9 cellular contexts compared by ENCODE assay signal in the genomic region with DNA sequence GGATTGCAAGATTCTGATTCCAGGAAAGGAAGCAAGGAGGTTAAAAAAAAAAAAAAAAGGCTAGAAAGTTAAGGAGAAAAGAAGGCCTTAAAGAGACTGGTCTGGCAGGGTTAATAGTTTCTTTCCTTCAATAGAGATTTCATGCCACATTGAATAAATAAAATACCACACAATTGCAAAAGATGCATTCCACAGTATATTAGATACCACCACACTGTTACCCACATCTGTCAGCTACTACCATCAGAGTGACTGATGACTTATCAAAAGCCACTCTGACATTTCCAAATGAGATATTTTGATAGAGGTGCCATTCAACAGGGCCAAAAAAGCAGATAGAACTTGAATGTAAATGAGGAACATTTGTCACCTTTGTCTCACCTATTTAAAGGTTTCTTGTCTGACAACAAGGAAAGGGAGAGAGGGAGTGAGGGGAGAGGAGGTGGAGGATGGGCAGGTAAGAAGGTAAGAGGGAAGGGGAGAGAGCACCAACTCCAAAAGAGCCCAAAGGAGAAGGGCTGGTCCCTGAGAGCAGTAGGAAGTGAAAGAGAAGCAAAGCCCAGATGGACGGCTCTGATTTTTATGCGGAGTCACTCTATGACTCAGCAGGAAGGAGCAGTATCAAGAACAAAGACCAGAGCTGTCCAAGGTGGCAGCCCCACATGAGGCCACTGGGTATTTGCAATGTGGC. TPM values are rescaled to one million over a fixed set of nuclear protein-coding genes. Genes with fewer than 3 reads are reported as not detected.
DNase-seq lines count a peak whose midpoint lies in the region; ATAC-seq and TF ChIP-seq lines count a peak whose summit lies in the region.
"Had no signal": no experiment of that assay in that cellular context is flagged by ENCODE, and none has a peak within 500 bp of the region (broad histone marks: within the 10 kb centered on the region; RNA-seq: fewer than 3 reads in every experiment).

No MANE protein-coding gene starts in this region.

- no peaks in the 10 kb centered on the region for H3K79me2 ChIP-seq in neural progenitor cell (ENCODE audit: low read depth)

- H3K9me3 ChIP-seq in colonic mucosa (no peaks in the 10 kb centered on the region), neural progenitor cell (ENCODE audit: low read depth) (no peaks in the 10 kb centered on the region)

- no peaks in the 10 kb centered on the region for H3K27me3 ChIP-seq in colonic mucosa
- H3K27me3 ChIP-seq in neural progenitor cell: peaks cover 6% of the 10 kb centered on the region

- ATAC-seq in HG02840 (IDR thresholded peaks at IDR 0.05; ENCODE audit: low FRiP score, unreplicated experiment): no peak

- H3K4me1 Mint-ChIP-seq in neural progenitor cell: peaks cover 44% of the 10 kb centered on the region

- DNase-seq in AG08396 (ENCODE audit: low spot score) (peak; percentile 83), GM12864 (ENCODE audit: low read depth) (peak; percentile 21), NOMO-1 (lab: John Stamatoyannopoulos, UW; ENCODE audit: unreplicated experiment in 2 of 2) (peak; percentile 40 to 79), colonic mucosa (peak; percentile 61), neural progenitor cell (ENCODE audit: low spot score) (peak; percentile 70), GOT3 (lab: John Stamatoyannopoulos, UW) (no peak), mesenteric fat pad (ENCODE audit: low spot score) (no peak)

- H3K9ac ChIP-seq in colonic mucosa (ENCODE audit: low read depth in 2 of 2, low read length in 2 of 2): no peak overlapping the region
- no peak overlapping the region for H3K9ac ChIP-seq in neural progenitor cell

- H3K36me3 Mint-ChIP-seq in neural progenitor cell: no peaks in the 10 kb centered on the region

- H3K9me3 Mint-ChIP-seq in neural progenitor cell: no peaks in the 10 kb centered on the region
- H3K9me3 Mint-ChIP-seq: central memory CD8-positive, alpha-beta T cell had no signal

- H3K4me3 ChIP-seq in GM12864 (ENCODE audit: low read depth, low read length): no peak overlapping the region
- no peak overlapping the region for H3K4me3 ChIP-seq in colonic mucosa
- no peak overlapping the region for H3K4me3 ChIP-seq in neural progenitor cell

- H3K4me3 Mint-ChIP-seq in neural progenitor cell: no peak overlapping the region
- H3K4me3 Mint-ChIP-seq: central memory CD8-positive, alpha-beta T cell had no signal

- H3K4me1 ChIP-seq in colonic mucosa (peaks cover 15% of the 10 kb centered on the region), neural progenitor cell (peaks cover 20% of the 10 kb centered on the region)

- H3K4me2 ChIP-seq in neural progenitor cell: no peak overlapping the region

- H3K27me3 Mint-ChIP-seq in neural progenitor cell (ENCODE audit: insufficient read depth, low read depth): peaks cover 12% of the 10 kb centered on the region

- H3F3A ChIP-seq in neural progenitor cell (ENCODE audit: low read depth): peaks cover 4% of the 10 kb centered on the region

- no peak overlapping the region for H3K27ac Mint-ChIP-seq in neural progenitor cell

- H3K27ac ChIP-seq in colonic mucosa (no peak overlapping the region), neural progenitor cell (no peak overlapping the region)

- H2AFZ ChIP-seq in neural progenitor cell (replicated peaks): no peak overlapping the region

- intact Hi-C loops in colonic mucosa (cut with DNase I): no loop called here

- no peak for TF ChIP-seq CTCF in GM12864 (IDR thresholded peaks at IDR 0.05; ENCODE audit: low read depth, low read length, missing control alignments)
- TF ChIP-seq CTCF in colonic mucosa (IDR thresholded peaks at IDR 0.05): no peak
- TF ChIP-seq CTCF in neural progenitor cell (IDR thresholded peaks at IDR 0.05): no peak

- H4K20me1 ChIP-seq in neural progenitor cell (ENCODE audit: low read depth): peaks cover 27% of the 10 kb centered on the region

- H3K36me3 ChIP-seq in colonic mucosa (no peaks in the 10 kb centered on the region), neural progenitor cell (no peaks in the 10 kb centered on the region)

RNA-seq across cellular contexts. Expression of a gene that starts 38.3 kb away (rescaled TPM):
- total RNA-seq in colonic mucosa (10 to 100 TPM; 13.1 to 13.9 TPM), neural progenitor cell (ENCODE audit: low replicate concordance) (1.9 and 7.2 TPM in 2 replicates), mesenteric fat pad (5.7 TPM)

Comparison
In these comparisons a context has a peak if more than half of its experiments do, and no peak if none do; other contexts are left out.
1. DNase-seq: peak in AG08396 (single experiment), GM12864 (single experiment), NOMO-1 (2 of 2), colonic mucosa (single experiment) and neural progenitor cell (single experiment); none in GOT3 (single experiment) and mesenteric fat pad (single experiment).